1 cellular context compared by ENCODE assay signal in the genomic region with DNA sequence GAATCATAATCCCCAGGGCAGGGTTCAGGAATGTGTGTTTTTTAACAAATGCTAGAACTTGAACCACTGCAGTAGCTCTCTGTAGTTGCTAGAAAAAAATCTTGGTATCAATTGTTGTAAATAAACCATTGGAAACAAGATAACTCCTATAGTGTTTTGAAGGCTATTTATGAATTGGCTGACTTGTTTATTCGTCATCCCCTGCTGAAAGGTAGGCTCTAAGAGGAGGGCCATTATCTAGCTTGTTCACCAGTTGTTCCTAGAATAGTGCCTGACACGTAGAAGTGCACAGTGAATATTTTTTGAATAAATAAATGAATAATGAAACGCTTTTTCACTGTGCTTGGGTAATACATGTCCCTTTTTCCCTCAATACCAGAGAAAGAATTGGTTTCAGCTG.
TF ChIP-seq lines count a peak whose summit lies in the region.

No MANE protein-coding gene starts in this region.

TF ChIP-seq in endothelial cell of umbilical vein, 7 proteins besides CTCF, POLR2A, EP300 and RAD21 (continued from another document):
- TF ChIP-seq EZH2 (IDR thresholded peaks at IDR 0.05; ENCODE audit: borderline replicate concordance, low read depth, low read length, severe bottlenecking) (no peak), JUN (IDR thresholded peaks at IDR 0.05; ENCODE audit: borderline replicate concordance, insufficient read depth, insufficient read length, low read depth) (no peak)
